In the genomic region with DNA sequence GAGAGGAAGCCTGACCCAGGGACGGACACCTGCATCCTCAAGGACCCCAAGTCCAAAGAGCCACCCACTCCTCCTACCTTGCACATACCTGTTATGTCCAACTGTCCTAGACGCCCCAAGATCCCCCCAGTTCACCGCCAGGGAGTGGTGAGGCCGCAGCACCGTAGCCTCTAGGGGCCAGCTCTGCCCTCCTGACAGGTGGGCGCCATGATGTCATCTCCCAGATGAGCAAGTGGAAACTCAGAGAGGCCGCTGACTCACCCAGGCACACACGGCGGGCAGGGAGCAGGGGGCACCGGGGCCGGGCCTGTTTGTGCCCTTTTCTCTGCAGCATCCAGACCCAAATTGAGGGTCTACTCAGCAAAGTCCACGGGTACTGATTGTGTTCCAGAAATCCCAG, we compare ENCODE assay signal across 1 cellular context.
TF ChIP-seq lines count a peak whose summit lies in the region.

No MANE protein-coding gene starts in this region.

TF ChIP-seq in H1, 55 proteins besides CTCF, POLR2A, EP300 and RAD21 (continued from another document):
- TF ChIP-seq TAF1 (IDR thresholded peaks at IDR 0.05; ENCODE audit: low read depth, low read length) (no peak), BCL11A (IDR thresholded peaks at IDR 0.05; ENCODE audit: low read depth in 2 of 2, low read length in 2 of 2) (no peak), JUND (IDR thresholded peaks at IDR 0.05; ENCODE audit: low read length) (no peak), SRF (IDR thresholded peaks at IDR 0.05; ENCODE audit: low read depth, low read length) (no peak), CHD1 (IDR thresholded peaks at IDR 0.05; ENCODE audit: low read depth, low read length) (no peak), GABPA (IDR thresholded peaks at IDR 0.05; ENCODE audit: borderline replicate concordance, insufficient read depth, low read length) (no peak), SP2 (IDR thresholded peaks at IDR 0.05; ENCODE audit: low read length) (no peak), TAF7 (optimal IDR thresholded peaks at IDR 0.05; ENCODE audit: borderline replicate concordance, low read depth, low read length) (no peak), CREB1 (IDR thresholded peaks at IDR 0.05) (no peak), CEBPB (IDR thresholded peaks at IDR 0.05; ENCODE audit: low read depth, low read length) (no peak), SIX5 (IDR thresholded peaks at IDR 0.05; ENCODE audit: low read depth, low read length) (no peak), RNF2 (IDR thresholded peaks at IDR 0.05; ENCODE audit: borderline replicate concordance, low read depth, low read length, missing control alignments, poor library complexity, severe bottlenecking) (no peak), CHD2 (IDR thresholded peaks at IDR 0.05; ENCODE audit: low read length) (no peak), TCF12 (IDR thresholded peaks at IDR 0.05; ENCODE audit: low read depth, low read length) (no peak), SAP30 (IDR thresholded peaks at IDR 0.05; ENCODE audit: insufficient read depth, insufficient replicate concordance, low read length) (no peak), SP4 (IDR thresholded peaks at IDR 0.05; ENCODE audit: low read length) (no peak)
